Comparison of ENCODE assay signal across 20 cellular contexts in the genomic region with DNA sequence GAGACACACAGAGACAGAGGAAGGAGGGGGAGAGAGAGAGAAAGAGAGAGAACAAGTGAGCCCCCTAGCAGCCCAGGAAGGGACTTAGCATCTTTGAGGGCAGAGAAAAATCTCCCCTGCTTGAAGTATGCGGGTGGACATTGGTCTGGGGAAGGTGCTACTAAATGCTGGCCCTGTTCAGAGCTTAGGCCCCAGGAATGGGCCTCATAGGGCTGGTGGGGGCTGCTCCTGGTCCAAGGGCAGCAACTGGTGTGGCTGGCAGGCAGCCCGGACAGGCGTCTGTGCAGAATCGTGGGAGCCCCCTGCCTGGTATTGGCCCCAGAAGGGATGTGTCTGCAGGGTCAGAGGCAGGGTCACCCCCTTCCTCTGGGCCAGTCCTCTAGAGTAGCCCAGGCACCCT. TPM values are rescaled to one million over a fixed set of nuclear protein-coding genes. Genes with fewer than 3 reads are reported as not detected.
A peak's percentile ranks its signal among the peaks of the same experiment; 100 is the strongest.
DNase-seq lines count a peak whose midpoint lies in the region; ATAC-seq and TF ChIP-seq lines count a peak whose summit lies in the region.
"Had no signal": no experiment of that assay in that cellular context is flagged by ENCODE, and none has a peak within 500 bp of the region (broad histone marks: within the 10 kb centered on the region; RNA-seq: fewer than 3 reads in every experiment).

No MANE protein-coding gene starts in this region.

- ATAC-seq in activated naive CD4-positive, alpha-beta T cell treated with anti-CD3 and anti-CD28 coated beads, Interleukin-2, amount 50 U/mL, for 72 hours: peak in 1 of 2 donors; percentile 26
- ATAC-seq in stimulated activated naive B cell treated with anti-CD40 and anti-IgM and Interleukin-4, amounts not matched to agents 10 μg/mL and 1 μg/mL and 100 μg/mL, for 72 hours (replicated peaks): no peak
- ATAC-seq in GM21717 (IDR thresholded peaks at IDR 0.05; ENCODE audit: unreplicated experiment): no peak
- ATAC-seq: foreskin keratinocyte had no signal

- CTCF ChIA-PET in HEK293 (lab: Yijun Ruan, JAX): interaction anchor here (0.9 kb wide), 1 partner anchor 19 kb away, joined by 3 read pairs; no protein-coding TSS in a partner anchor

- no peaks in the 10 kb centered on the region for H3K4me1 ChIP-seq in HEK293 (ENCODE audit: control insufficient read depth, insufficient read depth, low read length)
- H3K4me1 ChIP-seq in effector memory CD4-positive, alpha-beta T cell (ENCODE audit: control insufficient read depth, insufficient read depth, low read length, poor library complexity, severe bottlenecking): no peaks in the 10 kb centered on the region
- H3K4me1 ChIP-seq: Caco-2, foreskin keratinocyte had no signal

- no peak overlapping the region for H3K4me3 ChIP-seq in HEK293 (ENCODE audit: low read depth, low read length)
- no peak overlapping the region for H3K4me3 ChIP-seq in effector memory CD4-positive, alpha-beta T cell (ENCODE audit: insufficient read depth, low read depth, low read length, poor library complexity, severe bottlenecking)

- peaks cover 11 to 18% of the 10 kb centered on the region in 2 donors for H3K36me3 Mint-ChIP-seq in activated naive CD4-positive, alpha-beta T cell treated with anti-CD3 and anti-CD28 coated beads, Interleukin-2, amount 50 U/mL, for 72 hours
- peaks cover 44 to 49% of the 10 kb centered on the region in 2 donors for H3K36me3 Mint-ChIP-seq in stimulated activated naive B cell treated with anti-CD40 and anti-IgM and Interleukin-4, amounts not matched to agents 10 μg/mL and 1 μg/mL and 100 μg/mL, for 72 hours
- H3K36me3 Mint-ChIP-seq: type B pancreatic cell had no signal

- no peaks in the 10 kb centered on the region for H3K9me3 ChIP-seq in HEK293 (ENCODE audit: control insufficient read depth, insufficient read depth, low read depth, low read length)
- H3K9me3 ChIP-seq in effector memory CD4-positive, alpha-beta T cell (ENCODE audit: control insufficient read depth, low read length): no peaks in the 10 kb centered on the region
- H3K9me3 ChIP-seq: Caco-2 had no signal

- no peaks in the 10 kb centered on the region for H3K9me3 Mint-ChIP-seq in activated naive CD4-positive, alpha-beta T cell treated with anti-CD3 and anti-CD28 coated beads, Interleukin-2, amount 50 U/mL, for 72 hours
- no peaks in the 10 kb centered on the region for H3K9me3 Mint-ChIP-seq in stimulated activated naive B cell treated with anti-CD40 and anti-IgM and Interleukin-4, amounts not matched to agents 10 μg/mL and 1 μg/mL and 100 μg/mL, for 72 hours
- H3K9me3 Mint-ChIP-seq: activated B cell treated with CpG ODN at 0.5 μM for 24 hours, brain, type B pancreatic cell had no signal

- peak overlapping the region; percentile 75 to 79 for H3K27ac Mint-ChIP-seq in activated naive CD4-positive, alpha-beta T cell treated with anti-CD3 and anti-CD28 coated beads, Interleukin-2, amount 50 U/mL, for 72 hours
- peak overlapping the region; percentile 62 for H3K27ac Mint-ChIP-seq in stimulated activated naive B cell treated with anti-CD40 and anti-IgM and Interleukin-4, amounts not matched to agents 10 μg/mL and 1 μg/mL and 100 μg/mL, for 72 hours
- H3K27ac Mint-ChIP-seq: activated B cell treated with CpG ODN at 0.5 μM for 24 hours, brain, type B pancreatic cell had no signal

- no peak overlapping the region for H3K4me3 Mint-ChIP-seq in stimulated activated naive B cell treated with anti-CD40 and anti-IgM and Interleukin-4, amounts not matched to agents 10 μg/mL and 1 μg/mL and 100 μg/mL, for 72 hours
- H3K4me3 Mint-ChIP-seq: activated B cell treated with CpG ODN at 0.5 μM for 24 hours, brain, type B pancreatic cell had no signal

- H3K36me3 ChIP-seq in HEK293 (ENCODE audit: control insufficient read depth in 2 of 2, insufficient read depth in 1 of 2, low read length in 2 of 2): no peaks in the 10 kb centered on the region
- H3K36me3 ChIP-seq in effector memory CD4-positive, alpha-beta T cell (ENCODE audit: control insufficient read depth, insufficient read depth, low read length): peaks cover 86% of the 10 kb centered on the region

- H3K4me1 Mint-ChIP-seq in stimulated activated naive B cell treated with anti-CD40 and anti-IgM and Interleukin-4, amounts not matched to agents 10 μg/mL and 1 μg/mL and 100 μg/mL, for 72 hours: peaks cover 0 to 2% of the 10 kb centered on the region in 2 donors

- 0 out of 2 replicates have a peak, but pooled peaks have one; percentile 9 for TF ChIP-seq CTCF in HEK293 (tag by site-specific recombination; IDR thresholded peaks at IDR 0.05)

- DNase-seq in activated naive CD4-positive, alpha-beta T cell treated with anti-CD3 and anti-CD28 coated beads, Interleukin-2, amount 50 U/mL, for 72 hours (ENCODE audit: low spot score in 2 of 2): no peak
- DNase-seq in activated naive CD4-positive, alpha-beta T cell (lab: John Stamatoyannopoulos, UW): no peak
- DNase-seq in effector memory CD4-positive, alpha-beta T cell: no peak
- no peak for DNase-seq in stimulated activated naive B cell treated with anti-CD40 and anti-IgM and Interleukin-4, amounts not matched to agents 10 μg/mL and 1 μg/mL and 100 μg/mL, for 72 hours
- DNase-seq in DMS53 (lab: John Stamatoyannopoulos, UW): no peak
- no peak for DNase-seq in H4 (ENCODE audit: low spot score)
- DNase-seq: activated B cell treated with CpG ODN at 0.5 μM for 24 hours; Caco-2; EL; foreskin keratinocyte; NCI-H2029; NCI-H510A; stimulated activated naive CD4-positive, alpha-beta T cell; SW 1271 had no signal

- no peaks in the 10 kb centered on the region for H3K27me3 ChIP-seq in effector memory CD4-positive, alpha-beta T cell (replicated peaks; ENCODE audit: control insufficient read depth, insufficient read depth, low read length, poor library complexity, severe bottlenecking)

- H3K27ac ChIP-seq in HEK293 (ENCODE audit: extremely low read depth, low read depth, low read length): no peak overlapping the region
- H3K27ac ChIP-seq in effector memory CD4-positive, alpha-beta T cell (ENCODE audit: insufficient read depth, low read length, poor library complexity, severe bottlenecking): peak overlapping the region; percentile 42
- H3K27ac ChIP-seq: epithelial cell of prostate, foreskin keratinocyte, KMS-11 had no signal

- POLR2A ChIA-PET in HEK293 (lab: Yijun Ruan, JAX): no interaction called here

- H3K27me3 Mint-ChIP-seq in stimulated activated naive B cell treated with anti-CD40 and anti-IgM and Interleukin-4, amounts not matched to agents 10 μg/mL and 1 μg/mL and 100 μg/mL, for 72 hours: no peaks in the 10 kb centered on the region
- H3K27me3 Mint-ChIP-seq: activated B cell treated with CpG ODN at 0.5 μM for 24 hours, type B pancreatic cell had no signal

TF ChIP-seq in HEK293, 187 proteins besides CTCF, POLR2A, EP300 and RAD21 (continues in another document):
- no peak for TF ChIP-seq ZNF548 (tag by site-specific recombination; IDR thresholded peaks at IDR 0.05)
- TF ChIP-seq, protein P1, sequence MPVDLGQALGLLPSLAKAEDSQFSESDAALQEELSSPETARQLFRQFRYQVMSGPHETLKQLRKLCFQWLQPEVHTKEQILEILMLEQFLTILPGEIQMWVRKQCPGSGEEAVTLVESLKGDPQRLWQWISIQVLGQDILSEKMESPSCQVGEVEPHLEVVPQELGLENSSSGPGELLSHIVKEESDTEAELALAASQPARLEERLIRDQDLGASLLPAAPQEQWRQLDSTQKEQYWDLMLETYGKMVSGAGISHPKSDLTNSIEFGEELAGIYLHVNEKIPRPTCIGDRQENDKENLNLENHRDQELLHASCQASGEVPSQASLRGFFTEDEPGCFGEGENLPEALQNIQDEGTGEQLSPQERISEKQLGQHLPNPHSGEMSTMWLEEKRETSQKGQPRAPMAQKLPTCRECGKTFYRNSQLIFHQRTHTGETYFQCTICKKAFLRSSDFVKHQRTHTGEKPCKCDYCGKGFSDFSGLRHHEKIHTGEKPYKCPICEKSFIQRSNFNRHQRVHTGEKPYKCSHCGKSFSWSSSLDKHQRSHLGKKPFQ (tag by site-specific recombination; IDR thresholded peaks at IDR 0.05): no peak
- TF ChIP-seq, protein P2, sequence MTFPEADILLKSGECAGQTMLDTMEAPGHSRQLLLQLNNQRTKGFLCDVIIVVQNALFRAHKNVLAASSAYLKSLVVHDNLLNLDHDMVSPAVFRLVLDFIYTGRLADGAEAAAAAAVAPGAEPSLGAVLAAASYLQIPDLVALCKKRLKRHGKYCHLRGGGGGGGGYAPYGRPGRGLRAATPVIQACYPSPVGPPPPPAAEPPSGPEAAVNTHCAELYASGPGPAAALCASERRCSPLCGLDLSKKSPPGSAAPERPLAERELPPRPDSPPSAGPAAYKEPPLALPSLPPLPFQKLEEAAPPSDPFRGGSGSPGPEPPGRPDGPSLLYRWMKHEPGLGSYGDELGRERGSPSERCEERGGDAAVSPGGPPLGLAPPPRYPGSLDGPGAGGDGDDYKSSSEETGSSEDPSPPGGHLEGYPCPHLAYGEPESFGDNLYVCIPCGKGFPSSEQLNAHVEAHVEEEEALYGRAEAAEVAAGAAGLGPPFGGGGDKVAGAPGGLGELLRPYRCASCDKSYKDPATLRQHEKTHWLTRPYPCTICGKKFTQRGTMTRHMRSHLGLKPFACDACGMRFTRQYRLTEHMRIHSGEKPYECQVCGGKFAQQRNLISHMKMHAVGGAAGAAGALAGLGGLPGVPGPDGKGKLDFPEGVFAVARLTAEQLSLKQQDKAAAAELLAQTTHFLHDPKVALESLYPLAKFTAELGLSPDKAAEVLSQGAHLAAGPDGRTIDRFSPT (tag by site-specific recombination; IDR thresholded peaks at IDR 0.05): no peak
- no peak for TF ChIP-seq ZNF404 (tag by site-specific recombination; IDR thresholded peaks at IDR 0.05)

RNA-seq across cellular contexts. Expression of a gene that starts 47.8 kb away (rescaled TPM):
- total RNA-seq in activated naive CD4-positive, alpha-beta T cell treated with anti-CD3 and anti-CD28 coated beads, Interleukin-2, amount 50 U/mL, for 72 hours: 10 to 100 TPM; 70.7 to 81.9 TPM
- not detected in 2 replicates for total RNA-seq in H4 (2014; rRNA removed; shearing (Covaris generic))

Comparison
In these comparisons a context has a peak if more than half of its experiments do, and no peak if none do; other contexts are left out.
1. RNA of a gene that starts 47.8 kb away (total RNA-seq): 70.7 to 81.9 TPM in activated naive CD4-positive, alpha-beta T cell treated with anti-CD3 and anti-CD28 coated beads, Interleukin-2, amount 50 U/mL, for 72 hours; not detected in H4; every median in the first group is over 10 times any median in the second.